ENCODE assay signal across 11 cellular contexts in genomic region chr9:129208191-129209091, GRCh38. TPM values are rescaled to one million over a fixed set of nuclear protein-coding genes. Genes with fewer than 3 reads are reported as not detected.
DNase-seq lines count a peak whose midpoint lies in the region; TF ChIP-seq lines count a peak whose summit lies in the region.
"Had no signal": no experiment of that assay in that cellular context is flagged by ENCODE, and none has a peak within 500 bp of the region (broad histone marks: within the 10 kb centered on the region; RNA-seq: fewer than 3 reads in every experiment).

No MANE protein-coding gene starts in this region.

- intact Hi-C loops in OCI-LY7 (cut with micrococcal nuclease; ENCODE audit: unreplicated experiment) (no loop called here), testis (cut with DNase I; ENCODE audit: low total_unique reads) (no loop called here)
- intact Hi-C loops in activated T-helper 1 cell treated with anti-CD3 and anti-CD28 coated beads, Interleukin-12 subunit alpha, Interleukin-12 subunit beta, Interleukin-2, Interleukin-4 antibody, amounts not matched to agents 30 ng/mL and 10 ng/mL and 1 ng/mL, durations not matched to agents 14 hours and 24 hours and 36 hours (cut with micrococcal nuclease): no loop called here

- H3K4me2 ChIP-seq in OCI-LY7 (ENCODE audit: low read length) (no peak overlapping the region; the same call in 1 of the 2 replicates), mesendoderm (ENCODE audit: low read length) (peak overlapping the region; percentile 64), SK-N-SH (no peak overlapping the region)

- H2AK5ac ChIP-seq in mesendoderm (ENCODE audit: low read length): no peak overlapping the region

- peak overlapping the region; percentile 81 for H2BK5ac ChIP-seq in mesendoderm (ENCODE audit: low read length)

- H3K27ac Mint-ChIP-seq in activated T-helper 1 cell treated with anti-CD3 and anti-CD28 coated beads, Interleukin-12 subunit alpha, Interleukin-12 subunit beta, Interleukin-2, Interleukin-4 antibody, amounts not matched to agents 30 ng/mL and 10 ng/mL and 1 ng/mL, durations not matched to agents 14 hours and 24 hours and 36 hours: peak overlapping the region; percentile 8
- H3K27ac Mint-ChIP-seq: HFFc6 had no signal

- peak overlapping the region; percentile 79 for H3K9ac ChIP-seq in mesendoderm (ENCODE audit: low read length)
- H3K9ac ChIP-seq in SK-N-SH: no peak overlapping the region

- peak overlapping the region; percentile 46 for H3K18ac ChIP-seq in mesendoderm (ENCODE audit: low read length)

- H2BK120ac ChIP-seq in mesendoderm (ENCODE audit: low read depth, low read length): peak overlapping the region; percentile 46

- H4K8ac ChIP-seq in mesendoderm (ENCODE audit: low read depth, low read length): no peak overlapping the region

- DNase-seq in OCI-LY7 (ENCODE audit: low spot score) (peak; percentile 42), mesendoderm (peak; percentile 93), caudate nucleus (lab: John Stamatoyannopoulos, UW) (no peak), SK-N-SH (no peak), testis (no peak), H4 (ENCODE audit: low spot score) (no peak)
- peak; percentile 11 for DNase-seq in activated T-helper 1 cell treated with anti-CD3 and anti-CD28 coated beads, Interleukin-12 subunit alpha, Interleukin-12 subunit beta, Interleukin-2, Interleukin-4 antibody, amounts not matched to agents 30 ng/mL and 10 ng/mL and 1 ng/mL, durations not matched to agents 14 hours and 24 hours and 36 hours (ENCODE audit: low spot score)
- DNase-seq in stimulated activated CD8-positive, alpha-beta memory T cell treated with anti-CD3 and anti-CD28 coated beads, Interleukin-4, amount 100 ng/mL, for 4 hours (ENCODE audit: low read depth in 2 of 2, low spot score in 1 of 2): peak; percentile 36 to 50
- DNase-seq: aorta, HFFc6 had no signal

- no CpG with 5 or more reads among the region's 22 CpGs for WGBS in mesendoderm (ENCODE audit: extremely low coverage, insufficient coverage, low lambda C conversion rate)
- 92% methylated on average over 22 of the region's 22 CpGs for WGBS in SK-N-SH (ENCODE audit: low lambda C conversion rate)
- 76 to 85% methylated on average over 21 to 22 of the region's 22 CpGs for WGBS in testis, 2 donors

- peaks cover 4% of the 10 kb centered on the region for H3K27me3 Mint-ChIP-seq in activated T-helper 1 cell treated with anti-CD3 and anti-CD28 coated beads, Interleukin-12 subunit alpha, Interleukin-12 subunit beta, Interleukin-2, Interleukin-4 antibody, amounts not matched to agents 30 ng/mL and 10 ng/mL and 1 ng/mL, durations not matched to agents 14 hours and 24 hours and 36 hours (ENCODE audit: insufficient read depth)

- no peaks in the 10 kb centered on the region for H3K36me3 Mint-ChIP-seq in activated T-helper 1 cell treated with anti-CD3 and anti-CD28 coated beads, Interleukin-12 subunit alpha, Interleukin-12 subunit beta, Interleukin-2, Interleukin-4 antibody, amounts not matched to agents 30 ng/mL and 10 ng/mL and 1 ng/mL, durations not matched to agents 14 hours and 24 hours and 36 hours (ENCODE audit: low read depth)

- peak overlapping the region; percentile 96 for H3K56ac ChIP-seq in mesendoderm (ENCODE audit: low read length)

- H3K9me2 ChIP-seq in OCI-LY7 (ENCODE audit: insufficient read depth, low read length): no peaks in the 10 kb centered on the region
- no peaks in the 10 kb centered on the region for H3K9me2 ChIP-seq in SK-N-SH

- no peaks in the 10 kb centered on the region for H3K79me2 ChIP-seq in OCI-LY7 (ENCODE audit: insufficient read depth, low read depth, low read length)
- peaks cover 4% of the 10 kb centered on the region for H3K79me2 ChIP-seq in mesendoderm (ENCODE audit: control insufficient read depth, insufficient read depth, low read length)
- no peaks in the 10 kb centered on the region for H3K79me2 ChIP-seq in SK-N-SH (ENCODE audit: insufficient read depth)

- H3K36me3 ChIP-seq in OCI-LY7 (ENCODE audit: insufficient read depth, low read length): no peaks in the 10 kb centered on the region
- no peaks in the 10 kb centered on the region for H3K36me3 ChIP-seq in mesendoderm (ENCODE audit: control insufficient read depth, insufficient read depth, low read length)
- no peaks in the 10 kb centered on the region for H3K36me3 ChIP-seq in SK-N-SH (replicated peaks in 1 of 2; ENCODE audit: control insufficient read depth in 1 of 2, insufficient read depth in 2 of 2, low read length in 1 of 2)
- no peaks in the 10 kb centered on the region for H3K36me3 ChIP-seq in testis (ENCODE audit: low read depth, missing control alignments)

- no peak overlapping the region for H3K4me3 Mint-ChIP-seq in activated T-helper 1 cell treated with anti-CD3 and anti-CD28 coated beads, Interleukin-12 subunit alpha, Interleukin-12 subunit beta, Interleukin-2, Interleukin-4 antibody, amounts not matched to agents 30 ng/mL and 10 ng/mL and 1 ng/mL, durations not matched to agents 14 hours and 24 hours and 36 hours
- H3K4me3 Mint-ChIP-seq: HFFc6 had no signal

- H4K20me1 ChIP-seq in OCI-LY7 (ENCODE audit: insufficient read depth, low read length) (no peaks in the 10 kb centered on the region), SK-N-SH (ENCODE audit: insufficient read depth) (no peaks in the 10 kb centered on the region)

- TF ChIP-seq RAD21 in SK-N-SH (IDR thresholded peaks at IDR 0.05; ENCODE audit: low read length): no peak

- POLR2A ChIA-PET in OCI-LY7 (lab: Charles Lee) (no interaction called here), SK-N-SH (lab: Yijun Ruan, JAX) (no interaction called here)

- H3K4me3 ChIP-seq in OCI-LY7 (ENCODE audit: low read depth, low read length, poor library complexity, severe bottlenecking) (no peak overlapping the region), mesendoderm (ENCODE audit: low read length) (peak overlapping the region; percentile 57), SK-N-SH (ENCODE audit: low read depth in 2 of 2, low read length in 1 of 2) (no peak overlapping the region), testis (no peak overlapping the region)
- H3K4me3 ChIP-seq: psoas muscle had no signal

- no peaks in the 10 kb centered on the region for H3K27me3 ChIP-seq in mesendoderm (ENCODE audit: insufficient read depth, low read length, poor library complexity)
- no peaks in the 10 kb centered on the region for H3K27me3 ChIP-seq in SK-N-SH (ENCODE audit: insufficient read depth)
- H3K27me3 ChIP-seq in testis: no peaks in the 10 kb centered on the region

- TF ChIP-seq CTCF in OCI-LY7 (conservative IDR thresholded peaks at IDR 0.05; ENCODE audit: low read length) (no peak), SK-N-SH (IDR thresholded peaks at IDR 0.05) (no peak), testis (IDR thresholded peaks at IDR 0.05) (no peak)

- H2BK15ac ChIP-seq in mesendoderm (replicated peaks; ENCODE audit: low read depth): no peak overlapping the region

- H3K4me1 Mint-ChIP-seq in activated T-helper 1 cell treated with anti-CD3 and anti-CD28 coated beads, Interleukin-12 subunit alpha, Interleukin-12 subunit beta, Interleukin-2, Interleukin-4 antibody, amounts not matched to agents 30 ng/mL and 10 ng/mL and 1 ng/mL, durations not matched to agents 14 hours and 24 hours and 36 hours (ENCODE audit: low read depth): peaks cover 9% of the 10 kb centered on the region

- no peak overlapping the region for H3K23ac ChIP-seq in mesendoderm (ENCODE audit: low read length)

- no peak for TF ChIP-seq EP300 in SK-N-SH (IDR thresholded peaks at IDR 0.05; ENCODE audit: borderline replicate concordance in 1 of 2, low read depth in 1 of 2, low read length in 1 of 2)

- H3K9me3 Mint-ChIP-seq in activated T-helper 1 cell treated with anti-CD3 and anti-CD28 coated beads, Interleukin-12 subunit alpha, Interleukin-12 subunit beta, Interleukin-2, Interleukin-4 antibody, amounts not matched to agents 30 ng/mL and 10 ng/mL and 1 ng/mL, durations not matched to agents 14 hours and 24 hours and 36 hours: no peaks in the 10 kb centered on the region
- H3K9me3 Mint-ChIP-seq: HFFc6 had no signal

- H3K4ac ChIP-seq in mesendoderm (ENCODE audit: low read depth, low read length): peak overlapping the region; percentile 87

- BruUV-seq in OCI-LY7 (replicated peaks; lab: Mats Ljungman, UMichigan): no TSS peak

- peaks cover 10% of the 10 kb centered on the region for H3K4me1 ChIP-seq in OCI-LY7 (ENCODE audit: insufficient read depth, low read length, poor library complexity, severe bottlenecking)
- peaks cover 5% of the 10 kb centered on the region for H3K4me1 ChIP-seq in mesendoderm (ENCODE audit: control insufficient read depth, low read depth, low read length)
- H3K4me1 ChIP-seq in SK-N-SH (ENCODE audit: control insufficient read depth in 1 of 2, insufficient read depth in 2 of 2, low read depth in 1 of 2, low read length in 1 of 2): peaks cover 0 to 8% of the 10 kb centered on the region in 2 experiments; a peak in 1 of 4 replicates
- H3K4me1 ChIP-seq in testis: no peaks in the 10 kb centered on the region
- H3K4me1 ChIP-seq: psoas muscle had no signal

- peaks cover 2% of the 10 kb centered on the region for H3K79me1 ChIP-seq in mesendoderm (ENCODE audit: low read length)

- H2AFZ ChIP-seq in OCI-LY7 (ENCODE audit: low read length) (peak overlapping the region; percentile 65), SK-N-SH (ENCODE audit: low read depth) (no peak overlapping the region)

- H3K27ac ChIP-seq in OCI-LY7 (ENCODE audit: low read depth, low read length, poor library complexity, severe bottlenecking): no peak overlapping the region
- H3K27ac ChIP-seq in mesendoderm (ENCODE audit: low read depth, low read length): peak overlapping the region; percentile 61
- H3K27ac ChIP-seq in caudate nucleus (ENCODE audit: low read depth, low read length): no peak overlapping the region
- H3K27ac ChIP-seq in SK-N-SH (ENCODE audit: low read depth in 2 of 2, low read length in 1 of 2): no peak overlapping the region
- no peak overlapping the region for H3K27ac ChIP-seq in testis
- H3K27ac ChIP-seq: psoas muscle had no signal

- no peaks in the 10 kb centered on the region for H3F3A ChIP-seq in SK-N-SH (replicated peaks; ENCODE audit: insufficient read depth)

- no peak overlapping the region for H4K5ac ChIP-seq in mesendoderm (ENCODE audit: low read length)

- TF ChIP-seq POLR2A in testis (IDR thresholded peaks at IDR 0.05): no peak

- CTCF ChIA-PET in OCI-LY7 (lab: Charles Lee; ENCODE audit: unreplicated experiment): no interaction called here
- CTCF ChIA-PET in SK-N-SH (lab: Yijun Ruan, JAX): interaction anchor here (1.1 kb wide), 1 partner anchor 69 kb away, joined by 3 read pairs; no protein-coding TSS in a partner anchor

- H3K9me3 ChIP-seq in OCI-LY7 (ENCODE audit: low read length): no peaks in the 10 kb centered on the region
- no peaks in the 10 kb centered on the region for H3K9me3 ChIP-seq in SK-N-SH
- H3K9me3 ChIP-seq in testis: no peaks in the 10 kb centered on the region
- H3K9me3 ChIP-seq: psoas muscle had no signal

RNA-seq across cellular contexts. Expression of gene IER5L, which starts 30.4 kb away (rescaled TPM):
- 16.9 and 21.2 TPM in 2 replicates for total RNA-seq in OCI-LY7 (2014; rRNA removed; shearing (Covaris generic))
- 2.8 and 3.4 TPM in 2 replicates for total RNA-seq in OCI-LY7 (2022)
- total RNA-seq in activated T-helper 1 cell treated with anti-CD3 and anti-CD28 coated beads, Interleukin-12 subunit alpha, Interleukin-12 subunit beta, Interleukin-2, Interleukin-4 antibody, amounts not matched to agents 30 ng/mL and 10 ng/mL and 1 ng/mL, durations not matched to agents 14 hours and 24 hours and 36 hours: 14.4 TPM in 2 replicates
- polyA plus RNA-seq in mesendoderm (2013, experiment 1 of 2): 0.93 TPM
- polyA plus RNA-seq in mesendoderm (2013, experiment 2 of 2): 0.76 TPM
- 8.9 and 16.2 TPM in 2 replicates for polyA plus RNA-seq in SK-N-SH (2012; rRNA removed)
- 6.6 and 9.6 TPM in 2 replicates for polyA plus RNA-seq in SK-N-SH (2012; cell fraction: cytosol; rRNA removed)
- polyA plus RNA-seq in SK-N-SH (2012; cell fraction: nucleus; rRNA removed): 22.0 and 25.7 TPM in 2 replicates
- 10 to 100 TPM; 12.6 to 25.4 TPM for total RNA-seq in testis
- 4.8 TPM for polyA plus RNA-seq in testis (ENCODE audit: insufficient read depth, low read depth, low replicate concordance)
- total RNA-seq in H4 (2014; rRNA removed; shearing (Covaris generic)): 12.9 and 24.3 TPM in 2 replicates

Comparison
In these comparisons a context has a peak if more than half of its experiments do, and no peak if none do; other contexts are left out.
1. DNase-seq: peak in OCI-LY7 (single experiment), activated T-helper 1 cell treated with anti-CD3 and anti-CD28 coated beads, Interleukin-12 subunit alpha, Interleukin-12 subunit beta, Interleukin-2, Interleukin-4 antibody, amounts not matched to agents 30 ng/mL and 10 ng/mL and 1 ng/mL, durations not matched to agents 14 hours and 24 hours and 36 hours (single experiment), mesendoderm (single experiment) and stimulated activated CD8-positive, alpha-beta memory T cell treated with anti-CD3 and anti-CD28 coated beads, Interleukin-4, amount 100 ng/mL, for 4 hours (2 of 2); none in caudate nucleus (0 of 61), SK-N-SH (single experiment), testis (single experiment) and H4 (single experiment).